Comparison of ENCODE assay signal across 23 cellular contexts in genomic region chr9:137232101-137232500, GRCh38. TPM values are rescaled to one million over a fixed set of nuclear protein-coding genes. Genes with fewer than 3 reads are reported as not detected.
DNase-seq lines count a peak whose midpoint lies in the region; ATAC-seq, FAIRE-seq and TF ChIP-seq lines count a peak whose summit lies in the region.
"Had no signal": no experiment of that assay in that cellular context is flagged by ENCODE, and none has a peak within 500 bp of the region (broad histone marks: within the 10 kb centered on the region; RNA-seq: fewer than 3 reads in every experiment).

No MANE protein-coding gene starts in this region.

- no peak overlapping the region for H2BK120ac ChIP-seq in neuronal stem cell (ENCODE audit: low read depth, low read length)

- no peak for TF ChIP-seq CTCF in K562 (IDR thresholded peaks at IDR 0.05 in 2 of 3, conservative IDR thresholded peaks at IDR 0.05 in 1 of 3; ENCODE audit: insufficient read depth in 2 of 3, low read depth in 1 of 3, low read length in 3 of 3)
- no peak for TF ChIP-seq CTCF in chondrocyte (IDR thresholded peaks at IDR 0.05)
- TF ChIP-seq CTCF in heart right ventricle (IDR thresholded peaks at IDR 0.05), result no peak

- H2BK12ac ChIP-seq in neuronal stem cell (ENCODE audit: low read length), result no peak overlapping the region

- no peak overlapping the region for H2AK5ac ChIP-seq in neuronal stem cell (ENCODE audit: low read depth, low read length)

- no peak for FAIRE-seq in K562 (lab: Jason Lieb, UNC)
- FAIRE-seq: A204.1, GM12878, HepG2 had no signal

- H3K4me1 ChIP-seq in BLaER1 treated with 17β-estradiol and CSF1 and Interleukin-3, amounts not matched to agents 10 nM and 100 nM, result peaks cover 46 to 81% (median 75%) of the 10 kb centered on the region in 10 experiments
- H3K4me1 ChIP-seq in K562 (replicated peaks in 1 of 2; ENCODE audit: control insufficient read depth in 2 of 2, insufficient read depth in 2 of 2, low read length in 2 of 2) (peaks cover 23 to 100% of the 10 kb centered on the region in 2 experiments), neuronal stem cell (ENCODE audit: control insufficient read depth in 2 of 2, insufficient read depth in 1 of 2, low read depth in 1 of 2, low read length in 2 of 2) (peaks cover 8 to 9% of the 10 kb centered on the region in 2 donors), heart right ventricle (peaks cover 9 to 22% (median 14%) of the 10 kb centered on the region in 9 donors)

- DNase-seq in K562 (ENCODE audit: extremely low read depth in 1 of 4, low spot score in 3 of 4) (no peak), neuronal stem cell (ENCODE audit: low spot score) (no peak), chondrocyte (ENCODE audit: low spot score) (no peak), heart right ventricle (no peak)
- DNase-seq: ACHN; BE2C; Calu3; CD8-positive, alpha-beta T cell; DMS 273 treated with DMSO at 0.1 percent for 48 hours; DMS53; DND-41; EL; H7; KG1 had no signal

- H3K9me3 Mint-ChIP-seq in chondrocyte (ENCODE audit: low read depth), result no peaks in the 10 kb centered on the region
- H3K9me3 Mint-ChIP-seq: CD8-positive, alpha-beta T cell; GM23338; IgD-negative memory B cell had no signal

- H3K27me3 Mint-ChIP-seq in chondrocyte (ENCODE audit: low read depth), result peaks cover 2% of the 10 kb centered on the region

- H2BK15ac ChIP-seq in neuronal stem cell (ENCODE audit: low read length), result no peak overlapping the region

- no peak for TF ChIP-seq POLR2A in K562 (conservative IDR thresholded peaks at IDR 0.05)

- peaks cover 6% of the 10 kb centered on the region for H3K4me1 Mint-ChIP-seq in chondrocyte (ENCODE audit: low read depth)

- POLR2A ChIA-PET in K562 (lab: Yijun Ruan, JAX), result interaction anchor here (0.5 to 1.1 kb wide), 3 partner anchors 9 to 136 kb away, joined by 3 to 6 read pairs (median 3); partner anchors contain the start of gene TUBB4B

- peaks cover 0 to 29% (median 20%) of the 10 kb centered on the region in 11 experiments; a peak in 18 of 22 replicates for H4K20me1 ChIP-seq in BLaER1 treated with 17β-estradiol and CSF1 and Interleukin-3, amounts not matched to agents 10 nM and 100 nM
- H4K20me1 ChIP-seq in K562 (replicated peaks; ENCODE audit: control insufficient read depth, insufficient read depth, low read length), result no peaks in the 10 kb centered on the region

- no peak for TF ChIP-seq EP300 in K562 (IDR thresholded peaks at IDR 0.05; ENCODE audit: low read length)

- no peak overlapping the region for H4K8ac ChIP-seq in neuronal stem cell (ENCODE audit: low read depth, low read length)

- no peak overlapping the region for H3K27ac Mint-ChIP-seq in chondrocyte (ENCODE audit: unreplicated experiment)
- H3K27ac Mint-ChIP-seq: CD8-positive, alpha-beta T cell; GM23338; IgD-negative memory B cell had no signal

- no peaks in the 10 kb centered on the region; the same call in 2 of the 3 replicates for H3K79me2 ChIP-seq in K562 (ENCODE audit: control insufficient read depth, insufficient read depth, low read length)

- peaks cover 4% of the 10 kb centered on the region for H3K9me1 ChIP-seq in K562 (ENCODE audit: control insufficient read depth, insufficient read depth, low read length)

- CTCF ChIA-PET in K562 (lab: Yijun Ruan, JAX; ENCODE audit: low intra/inter-chr PET ratio), result no interaction called here

- H2AFZ ChIP-seq in K562 (ENCODE audit: low read depth, low read length) (no peak overlapping the region), neuronal stem cell (ENCODE audit: low read length) (no peak overlapping the region)
- H2AFZ ChIP-seq: GM23338 had no signal

- 0 out of 22 replicates have a peak overlapping the region, but pooled peaks of 1 of the 11 experiments have one; percentile 1 for H3K27ac ChIP-seq in BLaER1 treated with 17β-estradiol and CSF1 and Interleukin-3, amounts not matched to agents 10 nM and 100 nM
- H3K27ac ChIP-seq in K562 (ENCODE audit: extremely low read depth, low read depth, low read length), result no peak overlapping the region
- H3K27ac ChIP-seq in neuronal stem cell (replicated peaks; ENCODE audit: low read length), result no peak overlapping the region
- H3K27ac ChIP-seq in heart right ventricle, result no peak overlapping the region

- no peak overlapping the region for H3K23ac ChIP-seq in neuronal stem cell (ENCODE audit: low read depth, low read length, poor library complexity)

- H3K4me3 Mint-ChIP-seq in chondrocyte (ENCODE audit: unreplicated experiment), result no peak overlapping the region
- H3K4me3 Mint-ChIP-seq: CD8-positive, alpha-beta T cell; GM23338; IgD-negative memory B cell had no signal

- no peak overlapping the region for H3K18ac ChIP-seq in neuronal stem cell (ENCODE audit: low read length)

- peaks cover 2% of the 10 kb centered on the region for H3K79me1 ChIP-seq in neuronal stem cell (ENCODE audit: low read depth, low read length)

- in situ Hi-C loops in K562 (cut with MboI), result loop anchor here (25.0 kb wide), 1 partner anchor 445 kb away; the partner anchor contains the start of genes CCDC183 and TMEM141

- no peak overlapping the region for H4K91ac ChIP-seq in neuronal stem cell (ENCODE audit: low read depth, low read length, poor library complexity)

- H2BK5ac ChIP-seq in neuronal stem cell (ENCODE audit: low read length), result no peak overlapping the region

- no peaks in the 10 kb centered on the region for H3K36me3 Mint-ChIP-seq in chondrocyte (ENCODE audit: low read depth)
- H3K36me3 Mint-ChIP-seq: CD8-positive, alpha-beta T cell; IgD-negative memory B cell had no signal

- no peaks in the 10 kb centered on the region for H3K9me3 ChIP-seq in BLaER1 treated with 17β-estradiol and CSF1 and Interleukin-3, amounts not matched to agents 10 nM and 100 nM (replicated peaks in 1 of 11)
- H3K9me3 ChIP-seq in K562 (replicated peaks; ENCODE audit: control insufficient read depth, insufficient read depth, low read depth, low read length) (no peaks in the 10 kb centered on the region), neuronal stem cell (replicated peaks in 1 of 2; ENCODE audit: control insufficient read depth in 2 of 2, insufficient read depth in 1 of 2, low read depth in 1 of 2, low read length in 2 of 2) (no peaks in the 10 kb centered on the region), heart right ventricle (no peaks in the 10 kb centered on the region)
- H3K9me3 ChIP-seq: BE2C had no signal

- no peaks in the 10 kb centered on the region for H3K27me3 ChIP-seq in BLaER1 treated with 17β-estradiol and CSF1 and Interleukin-3, amounts not matched to agents 10 nM and 100 nM
- H3K27me3 ChIP-seq in K562 (ENCODE audit: control insufficient read depth in 2 of 2, insufficient read depth in 2 of 2, low read length in 2 of 2) (no peaks in the 10 kb centered on the region), neuronal stem cell (ENCODE audit: control insufficient read depth in 3 of 3, insufficient read depth in 3 of 3, low read depth in 1 of 3, low read length in 3 of 3) (peaks cover 0 to 7% (median 0%) of the 10 kb centered on the region in 3 experiments), heart right ventricle (peaks cover 16 to 69% (median 64%) of the 10 kb centered on the region in 7 donors)
- H3K27me3 ChIP-seq: BE2C had no signal

- no peak overlapping the region for H3K4ac ChIP-seq in neuronal stem cell (ENCODE audit: low read length)

- no peak for TF ChIP-seq RAD21 in K562 (CRISPR knock-in tag; conservative IDR thresholded peaks at IDR 0.05 in 1 of 2, IDR thresholded peaks at IDR 0.05 in 1 of 2)

- intact Hi-C loops in K562 (cut with micrococcal nuclease) (no loop called here), heart right ventricle (cut with DNase I) (loop anchor here in 1 of 10 donors (10.0 kb wide), 1 partner anchor 447 kb away; no protein-coding TSS in a partner anchor)

- no TSS peak for BruUV-seq in K562 (replicated peaks; lab: Mats Ljungman, UMichigan)

- H3K36me3 ChIP-seq in BLaER1 treated with 17β-estradiol and CSF1 and Interleukin-3, amounts not matched to agents 10 nM and 100 nM, result no peaks in the 10 kb centered on the region
- no peaks in the 10 kb centered on the region for H3K36me3 ChIP-seq in K562 (ENCODE audit: control insufficient read depth, insufficient read depth, low read length)
- no peaks in the 10 kb centered on the region for H3K36me3 ChIP-seq in neuronal stem cell (replicated peaks in 1 of 2; ENCODE audit: control insufficient read depth in 2 of 2, insufficient read depth in 2 of 2, low read length in 2 of 2)
- H3K36me3 ChIP-seq in heart right ventricle, result no peaks in the 10 kb centered on the region
- H3K36me3 ChIP-seq: BE2C had no signal

- H3K4me3 ChIP-seq in BLaER1 treated with 17β-estradiol and CSF1 and Interleukin-3, amounts not matched to agents 10 nM and 100 nM, result no peak overlapping the region
- H3K4me3 ChIP-seq in K562 (no peak overlapping the region), neuronal stem cell (ENCODE audit: low read length in 2 of 2) (no peak overlapping the region), heart right ventricle (no peak overlapping the region)
- H3K4me3 ChIP-seq: GM12878, GM23338 had no signal

- H3K4me2 ChIP-seq in BLaER1 treated with 17β-estradiol and CSF1 and Interleukin-3, amounts not matched to agents 10 nM and 100 nM, result peak overlapping the region in 8 of 11 experiments; percentile 13 to 51 (median 36); a peak in 11 of 22 replicates
- H3K4me2 ChIP-seq in K562 (ENCODE audit: insufficient read depth, low read length) (no peak overlapping the region), neuronal stem cell (ENCODE audit: insufficient read depth, low read length, poor library complexity, severe bottlenecking) (no peak overlapping the region)
- H3K4me2 ChIP-seq: GM23338 had no signal

- peak overlapping the region in 8 of 11 experiments; percentile 13 to 60 (median 37); a peak in 10 of 22 replicates for H3K9ac ChIP-seq in BLaER1 treated with 17β-estradiol and CSF1 and Interleukin-3, amounts not matched to agents 10 nM and 100 nM
- H3K9ac ChIP-seq in K562 (ENCODE audit: insufficient read depth in 1 of 2, low read depth in 2 of 2, low read length in 2 of 2), result peak overlapping the region in 1 of 2 experiments; percentile 36; a peak in 1 of 4 replicates
- peak overlapping the region; percentile 34 for H3K9ac ChIP-seq in neuronal stem cell (ENCODE audit: low read depth, low read length, poor library complexity)

- H3K14ac ChIP-seq in neuronal stem cell (ENCODE audit: low read length), result no peak overlapping the region

- WGBS in K562 (ENCODE audit: insufficient coverage, low coverage, missing lambda C conversion rate), result 68% methylated on average over 10 of the region's 10 CpGs
- WGBS in neuronal stem cell (ENCODE audit: extremely low coverage in 2 of 2, insufficient read length in 2 of 2, insufficient replicate concordance in 1 of 2), 2 donors, result no CpG with 5 or more reads among the region's 10 CpGs
- 61 to 78% methylated on average over 10 of the region's 10 CpGs for WGBS in heart right ventricle, 2 donors

- ATAC-seq in K562, result no peak
- no peak for ATAC-seq in heart right ventricle
- ATAC-seq in HG02973 (IDR thresholded peaks at IDR 0.05; ENCODE audit: unreplicated experiment), result no peak
- ATAC-seq: CD8-positive, alpha-beta T cell; GM12878; GM23338; HCT116; HepG2 had no signal

RNA-seq across cellular contexts. Expression of gene SLC34A3, which starts 1.4 kb away (rescaled TPM):
- not detected in 2 replicates for total RNA-seq in K562 (2011; cell fraction: chromatin; rRNA removed; ENCODE audit: low replicate concordance)
- total RNA-seq in K562 (2011; cell fraction: nucleolus; rRNA removed), result not detected in 2 replicates
- not detected in 2 replicates for total RNA-seq in K562 (2011; cell fraction: nucleoplasm; rRNA removed)
- not detected in 2 replicates for total RNA-seq in K562 (2014; rRNA removed)
- not detected in 2 replicates for total RNA-seq in K562 (2014; rRNA removed; fragmentation: Illumina TruSeq; extraction: Trizol)
- total RNA-seq in K562 (2015; rRNA removed; fragmentation: Illumina TruSeq; extraction: Trizol), result not detected in 2 replicates
- total RNA-seq in K562 (2021), result not detected in 2 replicates
- polyA plus RNA-seq in K562 (2011; rRNA removed), result not detected in 2 replicates
- polyA plus RNA-seq in K562 (2011; cell fraction: cytosol; rRNA removed), result 0.03 TPM in 1 of 2 replicates, not detected in the other
- not detected in 2 replicates for polyA plus RNA-seq in K562 (2011; cell fraction: nucleus; rRNA removed)
- polyA plus RNA-seq in K562 (2012), result 0.09 and 0.21 TPM in 2 replicates
- polyA plus RNA-seq in K562 (2014; fragmentation: Illumina TruSeq; extraction: Trizol), result not detected in 2 replicates
- polyA plus RNA-seq in K562 (2014; fragmentation: Nextera tagmentation; extraction: Ambion mirVana), result not detected
- not detected in 2 replicates for polyA plus RNA-seq in K562 (2014; rRNA removed)
- polyA minus RNA-seq in K562 (2011; rRNA and poly(A)+ RNA removed), result not detected in 2 replicates
- polyA minus RNA-seq in K562 (2011; cell fraction: cytosol; rRNA and poly(A)+ RNA removed), result not detected in 2 replicates
- not detected in 2 replicates for polyA minus RNA-seq in K562 (2011; cell fraction: nucleus; rRNA and poly(A)+ RNA removed)
- polyA plus RNA-seq in neuronal stem cell (2013, experiment 1 of 2), result not detected
- not detected for polyA plus RNA-seq in neuronal stem cell (2013, experiment 2 of 2)
- total RNA-seq in chondrocyte, result not detected in 3 replicates
- not detected for total RNA-seq in heart right ventricle
- not detected for polyA plus RNA-seq in heart right ventricle
- total RNA-seq: CD8-positive, alpha-beta T cell; G401; GM12878; GM23338 had no signal
- polyA plus RNA-seq: GM12878, GM23338, IgD-negative memory B cell had no signal

RNA-seq across cellular contexts. Expression of gene RNF224, which starts 4.8 kb away (rescaled TPM):
- total RNA-seq in K562 (2011; cell fraction: chromatin; rRNA removed; ENCODE audit: low replicate concordance), result 0.25 TPM in 1 of 2 replicates, not detected in the other
- 0.17 and 0.26 TPM in 2 replicates for total RNA-seq in K562 (2011; cell fraction: nucleolus; rRNA removed)
- not detected in 2 replicates for total RNA-seq in K562 (2011; cell fraction: nucleoplasm; rRNA removed)
- 0.16 TPM in 1 of 2 replicates, not detected in the other for total RNA-seq in K562 (2014; rRNA removed)
- total RNA-seq in K562 (2014; rRNA removed; fragmentation: Illumina TruSeq; extraction: Trizol), result not detected in 2 replicates
- total RNA-seq in K562 (2015; rRNA removed; fragmentation: Illumina TruSeq; extraction: Trizol), result not detected in 2 replicates
- not detected in 2 replicates for total RNA-seq in K562 (2021)
- 0.04 TPM in 1 of 2 replicates, not detected in the other for polyA plus RNA-seq in K562 (2011; rRNA removed)
- 0.18 TPM in 1 of 2 replicates, not detected in the other for polyA plus RNA-seq in K562 (2011; cell fraction: cytosol; rRNA removed)
- polyA plus RNA-seq in K562 (2011; cell fraction: nucleus; rRNA removed), result 0.10 and 0.16 TPM in 2 replicates
- 0.25 and 0.58 TPM in 2 replicates for polyA plus RNA-seq in K562 (2012)
- not detected in 2 replicates for polyA plus RNA-seq in K562 (2014; fragmentation: Illumina TruSeq; extraction: Trizol)
- polyA plus RNA-seq in K562 (2014; fragmentation: Nextera tagmentation; extraction: Ambion mirVana), result not detected
- polyA plus RNA-seq in K562 (2014; rRNA removed), result not detected in 2 replicates
- not detected in 2 replicates for polyA minus RNA-seq in K562 (2011; rRNA and poly(A)+ RNA removed)
- polyA minus RNA-seq in K562 (2011; cell fraction: cytosol; rRNA and poly(A)+ RNA removed), result not detected in 2 replicates
- not detected in 2 replicates for polyA minus RNA-seq in K562 (2011; cell fraction: nucleus; rRNA and poly(A)+ RNA removed)
- polyA plus RNA-seq in neuronal stem cell (2013, experiment 1 of 2), result not detected
- polyA plus RNA-seq in neuronal stem cell (2013, experiment 2 of 2), result not detected
- total RNA-seq in chondrocyte, result 0.22 TPM in 1 of 3 replicates, not detected in the others
- total RNA-seq in heart right ventricle, result under 1 TPM in 1 of 10 donors, not detected in 9; 0.14 TPM
- polyA plus RNA-seq in heart right ventricle, result not detected
- total RNA-seq: CD8-positive, alpha-beta T cell; G401; GM12878; H7 had no signal
- polyA plus RNA-seq: GM12878, GM23338, HepG2, IgD-negative memory B cell had no signal

RNA-seq across cellular contexts. Expression of gene CYSRT1, which starts 7.1 kb away (rescaled TPM):
- total RNA-seq in K562 (2011; cell fraction: chromatin; rRNA removed; ENCODE audit: low replicate concordance), result 1.2 TPM in 1 of 2 replicates, not detected in the other
- 0.92 and 1.2 TPM in 2 replicates for total RNA-seq in K562 (2011; cell fraction: nucleolus; rRNA removed)
- total RNA-seq in K562 (2011; cell fraction: nucleoplasm; rRNA removed), result 0.46 and 0.51 TPM in 2 replicates
- total RNA-seq in K562 (2014; rRNA removed), result 0.41 and 0.73 TPM in 2 replicates
- total RNA-seq in K562 (2014; rRNA removed; fragmentation: Illumina TruSeq; extraction: Trizol), result not detected in 2 replicates
- 0.22 and 0.60 TPM in 2 replicates for total RNA-seq in K562 (2015; rRNA removed; fragmentation: Illumina TruSeq; extraction: Trizol)
- 0.22 and 0.60 TPM in 2 replicates for total RNA-seq in K562 (2021)
- polyA plus RNA-seq in K562 (2011; rRNA removed), result 0.24 and 0.91 TPM in 2 replicates
- polyA plus RNA-seq in K562 (2011; cell fraction: cytosol; rRNA removed), result 0.66 and 2.3 TPM in 2 replicates
- 0.42 and 0.61 TPM in 2 replicates for polyA plus RNA-seq in K562 (2011; cell fraction: nucleus; rRNA removed)
- 0.47 and 1.4 TPM in 2 replicates for polyA plus RNA-seq in K562 (2012)
- polyA plus RNA-seq in K562 (2014; fragmentation: Illumina TruSeq; extraction: Trizol), result 0.32 TPM in 1 of 2 replicates, not detected in the other
- under 1 TPM in 1 of 2 experiments, not detected in 1; 0.04 TPM for polyA plus RNA-seq in K562 (2014; fragmentation: Nextera tagmentation; extraction: Ambion mirVana)
- polyA plus RNA-seq in K562 (2014; rRNA removed), result 0.15 and 1.4 TPM in 2 replicates
- polyA minus RNA-seq in K562 (2011; rRNA and poly(A)+ RNA removed), result 0.32 TPM in 1 of 2 replicates, not detected in the other
- not detected in 2 replicates for polyA minus RNA-seq in K562 (2011; cell fraction: cytosol; rRNA and poly(A)+ RNA removed)
- 0.54 and 0.56 TPM in 2 replicates for polyA minus RNA-seq in K562 (2011; cell fraction: nucleus; rRNA and poly(A)+ RNA removed)
- 0.66 TPM for polyA plus RNA-seq in neuronal stem cell (2013, experiment 1 of 2)
- polyA plus RNA-seq in neuronal stem cell (2013, experiment 2 of 2), result 0.61 TPM
- 0.44 to 0.92 TPM (median 0.79 TPM) in 3 replicates for total RNA-seq in chondrocyte
- total RNA-seq in heart right ventricle, result under 1 TPM in 6 of 10 donors, not detected in 4; 0.21 to 0.71 (median 0.37) TPM
- polyA plus RNA-seq in heart right ventricle, result under 1 TPM; 0.19 to 0.59 TPM
- polyA plus RNA-seq: IgD-negative memory B cell had no signal

RNA-seq across cellular contexts. Expression of gene TUBB4B, which starts 9.0 kb away (rescaled TPM):
- total RNA-seq in K562 (2011; cell fraction: chromatin; rRNA removed; ENCODE audit: low replicate concordance), result 122 and 317 TPM in 2 replicates
- 269 and 300 TPM in 2 replicates for total RNA-seq in K562 (2011; cell fraction: nucleolus; rRNA removed)
- 142 and 195 TPM in 2 replicates for total RNA-seq in K562 (2011; cell fraction: nucleoplasm; rRNA removed)
- 264 and 325 TPM in 2 replicates for total RNA-seq in K562 (2014; rRNA removed)
- 86.3 and 117 TPM in 2 replicates for total RNA-seq in K562 (2014; rRNA removed; fragmentation: Illumina TruSeq; extraction: Trizol)
- total RNA-seq in K562 (2015; rRNA removed; fragmentation: Illumina TruSeq; extraction: Trizol), result 287 and 291 TPM in 2 replicates
- 425 and 437 TPM in 2 replicates for total RNA-seq in K562 (2021)
- 268 and 271 TPM in 2 replicates for polyA plus RNA-seq in K562 (2011; rRNA removed)
- 337 and 660 TPM in 2 replicates for polyA plus RNA-seq in K562 (2011; cell fraction: cytosol; rRNA removed)
- polyA plus RNA-seq in K562 (2011; cell fraction: nucleus; rRNA removed), result 333 and 371 TPM in 2 replicates
- 429 and 432 TPM in 2 replicates for polyA plus RNA-seq in K562 (2012)
- polyA plus RNA-seq in K562 (2014; fragmentation: Illumina TruSeq; extraction: Trizol), result 393 and 490 TPM in 2 replicates
- polyA plus RNA-seq in K562 (2014; fragmentation: Nextera tagmentation; extraction: Ambion mirVana), result 10 to 100 TPM; 24.1 to 51.3 TPM
- polyA plus RNA-seq in K562 (2014; rRNA removed), result 426 and 443 TPM in 2 replicates
- 130 and 204 TPM in 2 replicates for polyA minus RNA-seq in K562 (2011; rRNA and poly(A)+ RNA removed)
- 222 and 247 TPM in 2 replicates for polyA minus RNA-seq in K562 (2011; cell fraction: cytosol; rRNA and poly(A)+ RNA removed)
- 108 and 161 TPM in 2 replicates for polyA minus RNA-seq in K562 (2011; cell fraction: nucleus; rRNA and poly(A)+ RNA removed)
- 358 TPM for polyA plus RNA-seq in neuronal stem cell (2013, experiment 1 of 2)
- polyA plus RNA-seq in neuronal stem cell (2013, experiment 2 of 2), result 354 TPM
- 117 to 155 TPM (median 121 TPM) in 3 replicates for total RNA-seq in chondrocyte
- 100 to 1,000 TPM; 211 to 495 (median 330) TPM for total RNA-seq in heart right ventricle
- polyA plus RNA-seq in heart right ventricle, result 100 to 1,000 TPM; 522 to 992 TPM

RNA-seq across cellular contexts. Expression of gene RNF208, which starts 10.1 kb away (rescaled TPM):
- total RNA-seq in K562 (2011; cell fraction: chromatin; rRNA removed; ENCODE audit: low replicate concordance), result 0.97 and 2.3 TPM in 2 replicates
- 2.1 and 2.3 TPM in 2 replicates for total RNA-seq in K562 (2011; cell fraction: nucleolus; rRNA removed)
- 0.61 and 1.8 TPM in 2 replicates for total RNA-seq in K562 (2011; cell fraction: nucleoplasm; rRNA removed)
- total RNA-seq in K562 (2014; rRNA removed) (0.50 and 0.90 TPM in 2 replicates), K562 (2014; rRNA removed; fragmentation: Illumina TruSeq; extraction: Trizol) (not detected in 2 replicates), K562 (2015; rRNA removed; fragmentation: Illumina TruSeq; extraction: Trizol) (0.47 and 0.49 TPM in 2 replicates), K562 (2021) (6.6 and 6.9 TPM in 2 replicates), chondrocyte (3.3 to 4.4 TPM (median 3.6 TPM) in 3 replicates), heart right ventricle (10 to 100 TPM; 20.7 to 34.5 (median 24.1) TPM)
- polyA plus RNA-seq in K562 (2011; rRNA removed) (0.15 and 1.3 TPM in 2 replicates), K562 (2014; fragmentation: Illumina TruSeq; extraction: Trizol) (0.62 and 2.4 TPM in 2 replicates), K562 (2014; fragmentation: Nextera tagmentation; extraction: Ambion mirVana) (under 1 TPM in 1 of 2 experiments, not detected in 1; 0.18 TPM), K562 (2014; rRNA removed) (3.1 and 5.1 TPM in 2 replicates), heart right ventricle (10 to 100 TPM; 14.2 to 83.8 TPM)
- polyA plus RNA-seq in K562 (2011; cell fraction: cytosol; rRNA removed), result 0.40 and 1.2 TPM in 2 replicates
- 9.0 and 9.2 TPM in 2 replicates for polyA plus RNA-seq in K562 (2011; cell fraction: nucleus; rRNA removed)
- 6.0 and 7.9 TPM in 2 replicates for polyA plus RNA-seq in K562 (2012)
- polyA minus RNA-seq in K562 (2011; rRNA and poly(A)+ RNA removed), result not detected in 2 replicates
- 2.1 and 3.4 TPM in 2 replicates for polyA minus RNA-seq in K562 (2011; cell fraction: cytosol; rRNA and poly(A)+ RNA removed)
- 0.78 and 0.81 TPM in 2 replicates for polyA minus RNA-seq in K562 (2011; cell fraction: nucleus; rRNA and poly(A)+ RNA removed)
- polyA plus RNA-seq in neuronal stem cell (2013, experiment 1 of 2), result 6.4 TPM
- polyA plus RNA-seq in neuronal stem cell (2013, experiment 2 of 2), result 6.5 TPM
- total RNA-seq: G401 had no signal
- polyA plus RNA-seq: IgD-negative memory B cell had no signal

Comparison
In these comparisons a context has a peak if more than half of its experiments do, and no peak if none do; other contexts are left out.
1. H3K4me2 ChIP-seq: peak in BLaER1 treated with 17β-estradiol and CSF1 and Interleukin-3, amounts not matched to agents 10 nM and 100 nM (8 of 11); none in K562 (single experiment) and neuronal stem cell (single experiment).